ENCODE assay signal across 9 cellular contexts in genomic region chr16:88940196-88941050, GRCh38. TPM values are rescaled to one million over a fixed set of nuclear protein-coding genes. Genes with fewer than 3 reads are reported as not detected.
DNase-seq lines count a peak whose midpoint lies in the region; ATAC-seq and TF ChIP-seq lines count a peak whose summit lies in the region.
"Had no signal": no experiment of that assay in that cellular context is flagged by ENCODE, and none has a peak within 500 bp of the region (broad histone marks: within the 10 kb centered on the region; RNA-seq: fewer than 3 reads in every experiment).

No MANE protein-coding gene starts in this region.

- no peak overlapping the region for H3K27ac ChIP-seq in rectal smooth muscle tissue (ENCODE audit: low read depth, low read length)

- no peak for TF ChIP-seq CTCF in GM06990 (IDR thresholded peaks at IDR 0.05; ENCODE audit: insufficient read depth, low read length, poor library complexity, severe bottlenecking)
- TF ChIP-seq CTCF in glutamatergic neuron (IDR thresholded peaks at IDR 0.05; ENCODE audit: partially characterized antibody, unreplicated experiment), result no peak

- H3K4me3 ChIP-seq in GM06990 (replicated peaks; ENCODE audit: low read depth, low read length) (peak overlapping the region; percentile 51), rectal smooth muscle tissue (ENCODE audit: low read length) (peak overlapping the region; percentile 61)

- H3K36me3 ChIP-seq in GM06990 (ENCODE audit: control insufficient read depth, insufficient read depth, low read length), result peaks cover 5% of the 10 kb centered on the region
- no peaks in the 10 kb centered on the region for H3K36me3 ChIP-seq in rectal smooth muscle tissue (ENCODE audit: control insufficient read depth, insufficient read depth, low read length)

- no peaks in the 10 kb centered on the region for H3K27me3 ChIP-seq in GM06990 (replicated peaks; ENCODE audit: control insufficient read depth, insufficient read depth, low read length)
- peaks cover 28% of the 10 kb centered on the region for H3K27me3 ChIP-seq in rectal smooth muscle tissue (ENCODE audit: control insufficient read depth, insufficient read depth, low read length)

- DNase-seq in GM06990 (ENCODE audit: extremely low read depth, insufficient read length) (no peak), NCI-H1694 (lab: John Stamatoyannopoulos, UW) (peak; percentile 72), glutamatergic neuron (peak; percentile 84), dermis blood vessel endothelial cell (no peak), AG08396 (ENCODE audit: low spot score) (no peak)
- no peak for DNase-seq in stimulated activated CD4-positive, alpha-beta T cell treated with anti-CD3 and anti-CD28 coated beads, Interleukin-4, amount 100 ng/mL, for 24 hours

- peak overlapping the region; percentile 94 for H3K4me3 Mint-ChIP-seq in glutamatergic neuron (ENCODE audit: unreplicated experiment)

- peaks cover 11% of the 10 kb centered on the region for H3K9me3 Mint-ChIP-seq in glutamatergic neuron (ENCODE audit: unreplicated experiment)

- H3K4me1 ChIP-seq in rectal smooth muscle tissue (ENCODE audit: control insufficient read depth, insufficient read depth, low read length), result peaks cover 3% of the 10 kb centered on the region

- H3K4me1 Mint-ChIP-seq in glutamatergic neuron (ENCODE audit: low read depth, unreplicated experiment), result peaks cover 16% of the 10 kb centered on the region

- no peaks in the 10 kb centered on the region for H3K36me3 Mint-ChIP-seq in glutamatergic neuron (ENCODE audit: unreplicated experiment)
- H3K36me3 Mint-ChIP-seq: activated naive CD8-positive, alpha-beta T cell had no signal

- ATAC-seq in HG03097 (IDR thresholded peaks at IDR 0.05; ENCODE audit: low FRiP score, unreplicated experiment), result no peak

- peak overlapping the region; percentile 88 for H3K27ac Mint-ChIP-seq in glutamatergic neuron (ENCODE audit: unreplicated experiment)
- H3K27ac Mint-ChIP-seq: activated naive CD8-positive, alpha-beta T cell had no signal

- H3K9ac ChIP-seq in rectal smooth muscle tissue (ENCODE audit: low read length), result no peak overlapping the region

- peaks cover 10% of the 10 kb centered on the region for H3K27me3 Mint-ChIP-seq in glutamatergic neuron (ENCODE audit: unreplicated experiment)

RNA-seq across cellular contexts. Expression of gene CBFA2T3, which starts 36.6 kb away (rescaled TPM):
- total RNA-seq in glutamatergic neuron (ENCODE audit: unreplicated experiment), result 126 TPM
- total RNA-seq in dermis blood vessel endothelial cell, result 0.14 TPM in 1 of 2 replicates, not detected in the other

Comparison
In these comparisons a context has a peak if more than half of its experiments do, and no peak if none do; other contexts are left out.
1. DNase-seq: peak in NCI-H1694 (single experiment) and glutamatergic neuron (single experiment); none in GM06990 (single experiment), dermis blood vessel endothelial cell (single experiment), AG08396 (single experiment) and stimulated activated CD4-positive, alpha-beta T cell treated with anti-CD3 and anti-CD28 coated beads, Interleukin-4, amount 100 ng/mL, for 24 hours (single experiment).
2. RNA of gene CBFA2T3, which starts 36.6 kb away (total RNA-seq): 126 TPM in glutamatergic neuron (single experiment); 0.14 TPM in dermis blood vessel endothelial cell; every median in the first group is over 100 times any median in the second.